Comparison of ENCODE assay signal across 18 cellular contexts in the genomic region with DNA sequence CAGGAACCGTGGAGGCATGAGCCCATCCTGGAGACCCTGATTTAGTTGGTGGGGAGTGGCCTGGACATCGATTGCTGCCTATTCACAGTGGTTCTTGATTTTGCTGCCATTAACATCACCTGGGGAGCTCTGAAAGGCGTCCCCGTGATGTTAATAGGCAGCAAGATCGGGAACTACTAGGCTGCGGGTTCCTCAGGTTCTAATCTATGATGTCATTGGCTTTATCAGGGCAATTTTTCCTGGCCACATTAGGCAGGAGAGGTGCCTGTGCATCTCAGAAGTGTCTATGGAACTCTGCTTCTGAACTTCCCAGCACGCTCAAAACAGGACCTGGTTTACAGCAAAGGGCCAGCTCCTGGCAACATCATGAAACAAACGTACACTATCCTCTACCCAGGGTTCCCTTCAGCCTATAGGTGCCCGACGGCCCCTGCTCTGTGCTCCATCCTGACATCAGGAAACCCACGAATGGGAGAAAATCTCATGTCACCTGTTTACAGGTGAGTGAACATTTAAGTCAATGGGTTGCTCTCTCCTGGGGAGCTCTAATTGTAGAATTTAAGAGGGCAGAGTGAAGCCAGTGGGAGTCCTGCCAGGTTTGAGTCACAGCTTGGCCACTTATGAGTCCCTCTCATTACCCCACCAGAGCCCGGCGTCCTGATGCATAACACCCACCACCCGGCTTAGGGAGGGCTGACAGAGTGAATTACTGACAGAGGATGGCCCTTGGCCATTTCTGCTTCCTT. TPM values are rescaled to one million over a fixed set of nuclear protein-coding genes. Genes with fewer than 3 reads are reported as not detected.
DNase-seq lines count a peak whose midpoint lies in the region; ATAC-seq and TF ChIP-seq lines count a peak whose summit lies in the region.
"Had no signal": no experiment of that assay in that cellular context is flagged by ENCODE, and none has a peak within 500 bp of the region (broad histone marks: within the 10 kb centered on the region; RNA-seq: fewer than 3 reads in every experiment).

No MANE protein-coding gene starts in this region.

- no peak overlapping the region for H3K4me3 ChIP-seq in BLaER1
- H3K4me3 ChIP-seq in dorsolateral prefrontal cortex = no peak overlapping the region
- H3K4me3 ChIP-seq in gastroesophageal sphincter = no peak overlapping the region
- H3K4me3 ChIP-seq: A549 had no signal

- TF ChIP-seq CTCF in dorsolateral prefrontal cortex (IDR thresholded peaks at IDR 0.05 in 54 of 56, conservative IDR thresholded peaks at IDR 0.05 in 2 of 56; ENCODE audit: low read depth in 1 of 56, partially characterized antibody in 56 of 56) (no peak), gastroesophageal sphincter (IDR thresholded peaks at IDR 0.05) (no peak)

- H3K9me3 ChIP-seq in BLaER1 = peaks cover 45% of the 10 kb centered on the region
- no peaks in the 10 kb centered on the region for H3K9me3 ChIP-seq in gastroesophageal sphincter
- H3K9me3 ChIP-seq: A549, SK-N-SH had no signal

- H3K27me3 ChIP-seq in BLaER1 = no peaks in the 10 kb centered on the region
- H3K27me3 ChIP-seq in dorsolateral prefrontal cortex = no peaks in the 10 kb centered on the region
- H3K27me3 ChIP-seq in gastroesophageal sphincter = peaks cover 16% of the 10 kb centered on the region

- peak overlapping the region; percentile 76 for H3K4me2 ChIP-seq in BLaER1
- H3K4me2 ChIP-seq: A549, SK-N-SH had no signal

- ATAC-seq in gastroesophageal sphincter (no peak), GM19328 (IDR thresholded peaks at IDR 0.05; ENCODE audit: unreplicated experiment) (no peak)
- ATAC-seq: A549, T-cell had no signal

- 55% methylated on average over 5 of the region's 14 CpGs; no CpG with 5 or more reads in 1 of the 2 donors for WGBS in gastroesophageal sphincter (ENCODE audit: low coverage in 1 of 2), 2 donors

- DNase-seq in Daoy (ENCODE audit: low read depth) = peak; percentile 36
- peak; percentile 43 for DNase-seq in M059J (ENCODE audit: low read depth)
- peak in 1 of 10 donors; percentile 18 for DNase-seq in dorsolateral prefrontal cortex
- no peak for DNase-seq in amniotic stem cell (lab: John Stamatoyannopoulos, UW)
- DNase-seq: C1 segment of cervical spinal cord, GDM1, Kasumi-1, NCI-H187, NCI-H2107, NCI-H510A, NCI-H774, SHP77, SK-N-SH, T-cell had no signal

- no peak for TF ChIP-seq POLR2A in gastroesophageal sphincter (IDR thresholded peaks at IDR 0.05)

- TF ChIP-seq EP300 in gastroesophageal sphincter (IDR thresholded peaks at IDR 0.05) = no peak

- H3K4me1 ChIP-seq in BLaER1 = peaks cover 53% of the 10 kb centered on the region
- no peaks in the 10 kb centered on the region for H3K4me1 ChIP-seq in gastroesophageal sphincter

- H3K27ac ChIP-seq in BLaER1 (peak overlapping the region; percentile 54; the same call in 1 of the 2 replicates), dorsolateral prefrontal cortex (peak overlapping the region in 33 of 59 donors; percentile 0 to 78 (median 56)), gastroesophageal sphincter (no peak overlapping the region)
- H3K27ac ChIP-seq: A549 had no signal

- H3K9ac ChIP-seq in BLaER1 = no peak overlapping the region
- H3K9ac ChIP-seq: SK-N-SH had no signal

- H3K36me3 ChIP-seq in BLaER1 (peaks cover 9% of the 10 kb centered on the region; the same call in 1 of the 2 replicates), gastroesophageal sphincter (no peaks in the 10 kb centered on the region)

- H4K20me1 ChIP-seq in BLaER1 = no peaks in the 10 kb centered on the region

- intact Hi-C loops in dorsolateral prefrontal cortex (cut with DNase I) = no loop called here

RNA-seq across cellular contexts. Expression of a gene that starts 49.4 kb away (rescaled TPM):
- 0.40 TPM in 1 of 2 replicates, not detected in the other for total RNA-seq in Daoy (2014; rRNA removed; shearing (Covaris generic))
- 0.30 and 3.0 TPM in 2 replicates for total RNA-seq in M059J (2014; rRNA removed; shearing (Covaris generic))
- total RNA-seq in dorsolateral prefrontal cortex (1 to 10 TPM; 1.1 to 8.3 (median 3.9) TPM), gastroesophageal sphincter (1 to 10 TPM in 1 of 4 donors, not detected in 3; 1.1 TPM)

Comparison
In these comparisons a context has a peak if more than half of its experiments do, and no peak if none do; other contexts are left out.
1. H3K27ac ChIP-seq: peak in BLaER1 (single experiment) and dorsolateral prefrontal cortex (33 of 59); none in gastroesophageal sphincter (0 of 4).